ENCODE assay signal across 1 cellular context in genomic region chr1:170533331-170533730, GRCh38.
TF ChIP-seq lines count a peak whose summit lies in the region.

No MANE protein-coding gene starts in this region.

TF ChIP-seq in HCT116, 20 proteins besides CTCF, POLR2A, EP300 and RAD21 (continued from another document):
- TF ChIP-seq ZBTB33 (IDR thresholded peaks at IDR 0.05; ENCODE audit: extremely low read depth, insufficient replicate concordance, low read length) (no peak), EZH2 (IDR thresholded peaks at IDR 0.05) (no peak), ZNF274 (IDR thresholded peaks at IDR 0.05; ENCODE audit: low read depth, low read length) (no peak), ELF1 (IDR thresholded peaks at IDR 0.05; ENCODE audit: borderline replicate concordance, low read depth) (no peak)
